Comparison of ENCODE assay signal across 1 cellular context in the genomic region with DNA sequence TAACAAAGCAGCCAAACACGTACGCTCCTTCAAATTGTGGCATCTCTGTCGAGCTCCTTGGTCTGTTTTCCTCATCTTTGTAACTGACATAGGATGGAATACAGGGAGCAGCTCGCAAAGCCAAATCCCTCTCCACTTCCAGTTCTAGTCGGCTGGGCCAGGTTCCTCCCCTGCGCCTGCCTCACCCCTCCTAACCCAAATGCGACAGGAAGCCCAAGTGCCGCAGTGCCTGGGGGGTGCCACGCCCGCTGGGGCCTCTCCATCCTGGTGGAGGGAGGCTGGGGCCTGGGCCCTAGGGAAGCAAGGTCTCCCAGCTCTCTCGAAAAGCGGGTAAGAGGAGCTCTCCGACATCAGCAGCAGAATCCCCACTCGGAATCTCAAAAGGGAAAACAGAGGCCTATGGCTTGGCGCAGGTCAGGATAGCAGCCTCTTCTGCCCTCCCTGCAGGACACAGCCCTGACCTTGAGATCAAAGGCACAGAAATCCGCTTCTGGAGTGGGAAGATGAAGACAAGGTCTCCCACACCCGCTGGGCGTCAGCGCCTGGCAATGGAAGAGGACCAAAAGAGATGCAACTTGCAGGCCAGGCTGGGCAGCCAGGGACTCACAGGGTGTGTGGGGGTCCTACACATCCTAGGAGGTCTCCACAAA.
TF ChIP-seq lines count a peak whose summit lies in the region.

No MANE protein-coding gene starts in this region.

TF ChIP-seq in K562, 482 proteins besides CTCF, POLR2A, EP300 and RAD21 (continued from another document):
- TF ChIP-seq, protein P1, sequence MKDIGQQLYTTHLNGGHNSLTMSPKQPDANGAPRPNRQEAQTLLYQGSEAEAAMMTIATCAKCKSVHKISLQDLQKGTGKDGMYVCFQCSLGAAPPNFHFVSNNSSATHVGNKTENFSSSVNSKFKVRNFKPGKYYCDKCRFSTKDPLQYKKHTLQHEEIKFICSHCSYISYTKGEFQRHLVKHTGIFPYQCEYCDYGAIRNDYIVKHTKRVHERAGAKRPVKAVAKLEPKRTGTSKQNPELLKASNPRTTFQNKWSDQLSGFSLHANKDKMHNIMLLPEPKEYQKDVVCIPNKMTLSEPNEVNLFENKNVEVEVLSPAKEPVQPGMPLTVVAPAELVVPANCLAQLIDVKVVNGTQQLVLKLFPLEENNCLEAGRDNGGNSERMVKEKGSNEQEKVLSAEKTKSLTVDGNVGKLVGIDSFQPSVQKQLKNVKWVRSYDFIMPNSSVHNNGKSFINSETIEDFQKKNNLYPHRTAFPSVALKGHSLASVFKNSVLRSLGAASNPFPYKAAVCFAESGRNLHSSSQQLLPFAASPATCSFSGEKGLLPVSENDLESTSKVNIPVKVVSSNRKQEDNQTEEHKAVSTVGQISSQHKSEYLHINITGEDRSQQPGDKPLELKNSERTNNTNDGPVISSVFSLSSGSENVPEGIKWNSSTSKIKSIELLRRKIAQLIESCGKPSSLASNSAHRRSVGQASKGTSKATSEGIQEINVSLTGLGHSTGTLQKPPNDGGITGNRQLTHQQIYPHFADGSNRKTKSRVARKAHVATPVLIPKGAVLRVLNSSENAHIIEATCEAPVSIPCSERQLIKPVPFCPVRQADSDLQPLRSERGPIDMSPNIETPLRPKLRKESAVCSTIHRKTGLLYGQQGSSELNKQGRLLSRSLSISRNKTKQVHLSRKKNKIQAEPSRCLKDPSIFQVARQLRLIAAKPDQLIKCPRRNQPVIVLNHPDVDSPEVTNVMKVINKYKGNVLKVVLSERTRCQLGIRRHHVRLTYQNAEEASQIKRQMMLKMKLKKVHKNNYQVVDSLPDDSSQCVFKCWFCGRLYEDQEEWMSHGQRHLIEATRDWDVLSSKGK (CRISPR knock-in tag; IDR thresholded peaks at IDR 0.05), result no peak
- TF ChIP-seq RFX1 (IDR thresholded peaks at IDR 0.05) (no peak), LCOR (CRISPR knock-in tag; IDR thresholded peaks at IDR 0.05) (no peak), REST (CRISPR knock-in tag; IDR thresholded peaks at IDR 0.05; ENCODE audit: low read depth) (no peak), HEY1 (CRISPR knock-in tag; IDR thresholded peaks at IDR 0.05; ENCODE audit: borderline replicate concordance) (no peak), PHB2 (IDR thresholded peaks at IDR 0.05; ENCODE audit: low read depth) (no peak), EWSR1 (IDR thresholded peaks at IDR 0.05; ENCODE audit: borderline replicate concordance, low read depth, partially characterized antibody) (no peak), ZBTB33 (CRISPR knock-in tag; IDR thresholded peaks at IDR 0.05) (peak; percentile 83), CBFB (CRISPR knock-in tag; IDR thresholded peaks at IDR 0.05) (0 out of 2 replicates have a peak, but pooled peaks have one; percentile 39), KDM1A (IDR thresholded peaks at IDR 0.05) (no peak), PBX2 (CRISPR knock-in tag; IDR thresholded peaks at IDR 0.05; ENCODE audit: low read depth) (no peak), PBX2 (tag; conservative IDR thresholded peaks at IDR 0.05; ENCODE audit: low read depth) (no peak), ZFX (CRISPR knock-in tag; IDR thresholded peaks at IDR 0.05) (peak; percentile 28; the same call in 1 of the 2 replicates), SMARCC2 (IDR thresholded peaks at IDR 0.05; ENCODE audit: low read depth) (no peak), ESRRA (IDR thresholded peaks at IDR 0.05; ENCODE audit: borderline replicate concordance, low read depth) (0 out of 2 replicates have a peak, but pooled peaks have one; percentile 9), POLR3G (IDR thresholded peaks at IDR 0.05; ENCODE audit: extremely low read depth, insufficient read length, insufficient replicate concordance) (no peak), JUNB (CRISPR knock-in tag; conservative IDR thresholded peaks at IDR 0.05) (no peak), KDM4B (IDR thresholded peaks at IDR 0.05; ENCODE audit: borderline replicate concordance in 2 of 2, low read depth in 1 of 2) (no peak), CREM (IDR thresholded peaks at IDR 0.05; ENCODE audit: low read depth) (no peak), TARDBP (IDR thresholded peaks at IDR 0.05) (no peak)
- TF ChIP-seq, protein P2, sequence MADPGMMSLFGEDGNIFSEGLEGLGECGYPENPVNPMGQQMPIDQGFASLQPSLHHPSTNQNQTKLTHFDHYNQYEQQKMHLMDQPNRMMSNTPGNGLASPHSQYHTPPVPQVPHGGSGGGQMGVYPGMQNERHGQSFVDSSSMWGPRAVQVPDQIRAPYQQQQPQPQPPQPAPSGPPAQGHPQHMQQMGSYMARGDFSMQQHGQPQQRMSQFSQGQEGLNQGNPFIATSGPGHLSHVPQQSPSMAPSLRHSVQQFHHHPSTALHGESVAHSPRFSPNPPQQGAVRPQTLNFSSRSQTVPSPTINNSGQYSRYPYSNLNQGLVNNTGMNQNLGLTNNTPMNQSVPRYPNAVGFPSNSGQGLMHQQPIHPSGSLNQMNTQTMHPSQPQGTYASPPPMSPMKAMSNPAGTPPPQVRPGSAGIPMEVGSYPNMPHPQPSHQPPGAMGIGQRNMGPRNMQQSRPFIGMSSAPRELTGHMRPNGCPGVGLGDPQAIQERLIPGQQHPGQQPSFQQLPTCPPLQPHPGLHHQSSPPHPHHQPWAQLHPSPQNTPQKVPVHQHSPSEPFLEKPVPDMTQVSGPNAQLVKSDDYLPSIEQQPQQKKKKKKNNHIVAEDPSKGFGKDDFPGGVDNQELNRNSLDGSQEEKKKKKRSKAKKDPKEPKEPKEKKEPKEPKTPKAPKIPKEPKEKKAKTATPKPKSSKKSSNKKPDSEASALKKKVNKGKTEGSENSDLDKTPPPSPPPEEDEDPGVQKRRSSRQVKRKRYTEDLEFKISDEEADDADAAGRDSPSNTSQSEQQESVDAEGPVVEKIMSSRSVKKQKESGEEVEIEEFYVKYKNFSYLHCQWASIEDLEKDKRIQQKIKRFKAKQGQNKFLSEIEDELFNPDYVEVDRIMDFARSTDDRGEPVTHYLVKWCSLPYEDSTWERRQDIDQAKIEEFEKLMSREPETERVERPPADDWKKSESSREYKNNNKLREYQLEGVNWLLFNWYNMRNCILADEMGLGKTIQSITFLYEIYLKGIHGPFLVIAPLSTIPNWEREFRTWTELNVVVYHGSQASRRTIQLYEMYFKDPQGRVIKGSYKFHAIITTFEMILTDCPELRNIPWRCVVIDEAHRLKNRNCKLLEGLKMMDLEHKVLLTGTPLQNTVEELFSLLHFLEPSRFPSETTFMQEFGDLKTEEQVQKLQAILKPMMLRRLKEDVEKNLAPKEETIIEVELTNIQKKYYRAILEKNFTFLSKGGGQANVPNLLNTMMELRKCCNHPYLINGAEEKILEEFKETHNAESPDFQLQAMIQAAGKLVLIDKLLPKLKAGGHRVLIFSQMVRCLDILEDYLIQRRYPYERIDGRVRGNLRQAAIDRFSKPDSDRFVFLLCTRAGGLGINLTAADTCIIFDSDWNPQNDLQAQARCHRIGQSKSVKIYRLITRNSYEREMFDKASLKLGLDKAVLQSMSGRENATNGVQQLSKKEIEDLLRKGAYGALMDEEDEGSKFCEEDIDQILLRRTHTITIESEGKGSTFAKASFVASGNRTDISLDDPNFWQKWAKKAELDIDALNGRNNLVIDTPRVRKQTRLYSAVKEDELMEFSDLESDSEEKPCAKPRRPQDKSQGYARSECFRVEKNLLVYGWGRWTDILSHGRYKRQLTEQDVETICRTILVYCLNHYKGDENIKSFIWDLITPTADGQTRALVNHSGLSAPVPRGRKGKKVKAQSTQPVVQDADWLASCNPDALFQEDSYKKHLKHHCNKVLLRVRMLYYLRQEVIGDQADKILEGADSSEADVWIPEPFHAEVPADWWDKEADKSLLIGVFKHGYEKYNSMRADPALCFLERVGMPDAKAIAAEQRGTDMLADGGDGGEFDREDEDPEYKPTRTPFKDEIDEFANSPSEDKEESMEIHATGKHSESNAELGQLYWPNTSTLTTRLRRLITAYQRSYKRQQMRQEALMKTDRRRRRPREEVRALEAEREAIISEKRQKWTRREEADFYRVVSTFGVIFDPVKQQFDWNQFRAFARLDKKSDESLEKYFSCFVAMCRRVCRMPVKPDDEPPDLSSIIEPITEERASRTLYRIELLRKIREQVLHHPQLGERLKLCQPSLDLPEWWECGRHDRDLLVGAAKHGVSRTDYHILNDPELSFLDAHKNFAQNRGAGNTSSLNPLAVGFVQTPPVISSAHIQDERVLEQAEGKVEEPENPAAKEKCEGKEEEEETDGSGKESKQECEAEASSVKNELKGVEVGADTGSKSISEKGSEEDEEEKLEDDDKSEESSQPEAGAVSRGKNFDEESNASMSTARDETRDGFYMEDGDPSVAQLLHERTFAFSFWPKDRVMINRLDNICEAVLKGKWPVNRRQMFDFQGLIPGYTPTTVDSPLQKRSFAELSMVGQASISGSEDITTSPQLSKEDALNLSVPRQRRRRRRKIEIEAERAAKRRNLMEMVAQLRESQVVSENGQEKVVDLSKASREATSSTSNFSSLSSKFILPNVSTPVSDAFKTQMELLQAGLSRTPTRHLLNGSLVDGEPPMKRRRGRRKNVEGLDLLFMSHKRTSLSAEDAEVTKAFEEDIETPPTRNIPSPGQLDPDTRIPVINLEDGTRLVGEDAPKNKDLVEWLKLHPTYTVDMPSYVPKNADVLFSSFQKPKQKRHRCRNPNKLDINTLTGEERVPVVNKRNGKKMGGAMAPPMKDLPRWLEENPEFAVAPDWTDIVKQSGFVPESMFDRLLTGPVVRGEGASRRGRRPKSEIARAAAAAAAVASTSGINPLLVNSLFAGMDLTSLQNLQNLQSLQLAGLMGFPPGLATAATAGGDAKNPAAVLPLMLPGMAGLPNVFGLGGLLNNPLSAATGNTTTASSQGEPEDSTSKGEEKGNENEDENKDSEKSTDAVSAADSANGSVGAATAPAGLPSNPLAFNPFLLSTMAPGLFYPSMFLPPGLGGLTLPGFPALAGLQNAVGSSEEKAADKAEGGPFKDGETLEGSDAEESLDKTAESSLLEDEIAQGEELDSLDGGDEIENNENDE (IDR thresholded peaks at IDR 0.05; ENCODE audit: low read depth, low read length), result no peak
